Comparison of ENCODE assay signal across 8 cellular contexts in the genomic region with DNA sequence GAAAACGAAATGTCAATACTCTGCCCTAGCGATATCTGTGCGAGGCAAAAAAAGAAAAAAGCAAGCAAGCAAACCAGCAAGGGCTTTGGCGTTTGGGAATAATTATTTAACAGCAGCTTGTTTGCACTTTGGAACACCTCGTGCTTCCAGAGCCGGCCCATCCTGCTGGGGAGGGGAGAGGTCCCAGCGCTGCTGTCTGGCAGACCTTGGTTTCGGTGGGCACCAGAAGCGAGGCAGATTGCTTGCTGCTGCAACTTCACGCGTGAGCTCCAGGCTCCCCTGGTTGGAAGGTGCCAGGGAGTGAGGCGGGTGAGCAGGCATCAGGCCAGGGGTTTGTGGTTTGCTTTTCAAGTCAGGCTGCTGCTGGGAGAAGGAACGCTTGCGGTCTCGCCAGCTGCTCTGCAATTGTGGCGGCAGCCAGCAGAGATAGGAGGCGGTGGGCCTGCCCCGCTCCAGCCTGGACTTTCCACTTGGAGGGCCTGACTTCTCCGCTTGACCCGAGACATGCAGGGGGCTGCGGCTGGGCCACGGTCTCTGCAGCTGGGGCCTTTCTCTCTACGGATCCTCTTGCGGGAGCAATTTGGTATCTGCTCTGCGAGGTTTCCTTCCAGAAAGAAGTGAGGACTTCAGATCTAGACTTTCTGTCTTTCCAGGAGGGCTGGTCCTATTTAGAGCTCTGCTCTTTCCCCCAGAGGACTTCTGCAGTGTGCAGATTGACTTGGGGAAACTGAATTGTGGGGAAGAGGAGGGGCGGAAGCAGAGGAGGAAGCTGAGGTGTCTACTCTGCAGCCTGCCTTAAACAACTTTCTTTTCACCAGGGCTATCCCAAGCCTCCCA.
DNase-seq lines count a peak whose midpoint lies in the region; ATAC-seq and TF ChIP-seq lines count a peak whose summit lies in the region.

No MANE protein-coding gene starts in this region.

- H3K4me1 Mint-ChIP-seq in GM23338, result peaks cover 10% of the 10 kb centered on the region; the same call in 2 of the 3 replicates

- no peaks in the 10 kb centered on the region; the same call in 1 of the 2 replicates for H3K4me1 ChIP-seq in GM23338 (ENCODE audit: insufficient read depth)

- no peak overlapping the region for H3K27ac Mint-ChIP-seq in GM23338

- H3K4me3 Mint-ChIP-seq in GM23338, result no peak overlapping the region

- H3K36me3 ChIP-seq in GM23338 (ENCODE audit: insufficient read depth), result no peaks in the 10 kb centered on the region

- no peaks in the 10 kb centered on the region for H3K27me3 ChIP-seq in GM23338 (ENCODE audit: insufficient read depth)

- no peak overlapping the region for H3K4me2 ChIP-seq in GM23338

- no peak for TF ChIP-seq CTCF in GM23338 (conservative IDR thresholded peaks at IDR 0.05; ENCODE audit: low read depth in 2 of 2)

- H2AFZ ChIP-seq in GM23338, result no peak overlapping the region

- H3K9me3 Mint-ChIP-seq in GM23338, result no peaks in the 10 kb centered on the region; the same call in 2 of the 3 replicates

- H3K27ac ChIP-seq in GM23338 (ENCODE audit: low read depth), result no peak overlapping the region

- H3K4me3 ChIP-seq in GM23338, result no peak overlapping the region

- peaks cover 3% of the 10 kb centered on the region for H3K27me3 Mint-ChIP-seq in GM23338 (ENCODE audit: insufficient read depth, low read depth, poor library complexity)

- no peaks in the 10 kb centered on the region for H3K79me2 ChIP-seq in GM23338 (replicated peaks; ENCODE audit: insufficient read depth)

- peak; percentile 66 for ATAC-seq in GM23338
- ATAC-seq in GM19351 (IDR thresholded peaks at IDR 0.05; ENCODE audit: unreplicated experiment), result no peak
- no peak for ATAC-seq in HG02571 (IDR thresholded peaks at IDR 0.05; ENCODE audit: unreplicated experiment)

- H3K36me3 Mint-ChIP-seq in GM23338 (ENCODE audit: low read depth), result peaks cover 3% of the 10 kb centered on the region; the same call in 2 of the 3 replicates

- no peaks in the 10 kb centered on the region for H4K20me1 ChIP-seq in GM23338 (replicated peaks; ENCODE audit: insufficient read depth)

- H3K9me2 ChIP-seq in GM23338 (ENCODE audit: insufficient read depth), result 0 out of 2 replicates have a peak, but pooled peaks cover 3% of the 10 kb centered on the region

- peak; percentile 75 for DNase-seq in Ammon's horn (ENCODE audit: low spot score)
- DNase-seq in GM23338 (ENCODE audit: low spot score), result no peak
- peak; percentile 63 for DNase-seq in NOMO-1 treated with DMSO at 0.1 percent for 48 hours (lab: John Stamatoyannopoulos, UW; ENCODE audit: unreplicated experiment)
- peak; percentile 2 for DNase-seq in activated T-helper 1 cell treated with Interleukin-2 at 50 U/mL for 16 hours (ENCODE audit: low read depth)
- peak; percentile 95 for DNase-seq in fibroblast of peridontal ligament (ENCODE audit: extremely low read depth)
- DNase-seq in nucleus accumbens (lab: John Stamatoyannopoulos, UW), result peak in 29 of 56 donors; percentile 8 to 65 (median 27)

- no peaks in the 10 kb centered on the region for H3F3A ChIP-seq in GM23338 (replicated peaks; ENCODE audit: low read depth)

TF ChIP-seq in GM23338, 12 proteins besides CTCF, POLR2A, EP300 and RAD21 (continues in another document):
- TF ChIP-seq, protein P1, sequence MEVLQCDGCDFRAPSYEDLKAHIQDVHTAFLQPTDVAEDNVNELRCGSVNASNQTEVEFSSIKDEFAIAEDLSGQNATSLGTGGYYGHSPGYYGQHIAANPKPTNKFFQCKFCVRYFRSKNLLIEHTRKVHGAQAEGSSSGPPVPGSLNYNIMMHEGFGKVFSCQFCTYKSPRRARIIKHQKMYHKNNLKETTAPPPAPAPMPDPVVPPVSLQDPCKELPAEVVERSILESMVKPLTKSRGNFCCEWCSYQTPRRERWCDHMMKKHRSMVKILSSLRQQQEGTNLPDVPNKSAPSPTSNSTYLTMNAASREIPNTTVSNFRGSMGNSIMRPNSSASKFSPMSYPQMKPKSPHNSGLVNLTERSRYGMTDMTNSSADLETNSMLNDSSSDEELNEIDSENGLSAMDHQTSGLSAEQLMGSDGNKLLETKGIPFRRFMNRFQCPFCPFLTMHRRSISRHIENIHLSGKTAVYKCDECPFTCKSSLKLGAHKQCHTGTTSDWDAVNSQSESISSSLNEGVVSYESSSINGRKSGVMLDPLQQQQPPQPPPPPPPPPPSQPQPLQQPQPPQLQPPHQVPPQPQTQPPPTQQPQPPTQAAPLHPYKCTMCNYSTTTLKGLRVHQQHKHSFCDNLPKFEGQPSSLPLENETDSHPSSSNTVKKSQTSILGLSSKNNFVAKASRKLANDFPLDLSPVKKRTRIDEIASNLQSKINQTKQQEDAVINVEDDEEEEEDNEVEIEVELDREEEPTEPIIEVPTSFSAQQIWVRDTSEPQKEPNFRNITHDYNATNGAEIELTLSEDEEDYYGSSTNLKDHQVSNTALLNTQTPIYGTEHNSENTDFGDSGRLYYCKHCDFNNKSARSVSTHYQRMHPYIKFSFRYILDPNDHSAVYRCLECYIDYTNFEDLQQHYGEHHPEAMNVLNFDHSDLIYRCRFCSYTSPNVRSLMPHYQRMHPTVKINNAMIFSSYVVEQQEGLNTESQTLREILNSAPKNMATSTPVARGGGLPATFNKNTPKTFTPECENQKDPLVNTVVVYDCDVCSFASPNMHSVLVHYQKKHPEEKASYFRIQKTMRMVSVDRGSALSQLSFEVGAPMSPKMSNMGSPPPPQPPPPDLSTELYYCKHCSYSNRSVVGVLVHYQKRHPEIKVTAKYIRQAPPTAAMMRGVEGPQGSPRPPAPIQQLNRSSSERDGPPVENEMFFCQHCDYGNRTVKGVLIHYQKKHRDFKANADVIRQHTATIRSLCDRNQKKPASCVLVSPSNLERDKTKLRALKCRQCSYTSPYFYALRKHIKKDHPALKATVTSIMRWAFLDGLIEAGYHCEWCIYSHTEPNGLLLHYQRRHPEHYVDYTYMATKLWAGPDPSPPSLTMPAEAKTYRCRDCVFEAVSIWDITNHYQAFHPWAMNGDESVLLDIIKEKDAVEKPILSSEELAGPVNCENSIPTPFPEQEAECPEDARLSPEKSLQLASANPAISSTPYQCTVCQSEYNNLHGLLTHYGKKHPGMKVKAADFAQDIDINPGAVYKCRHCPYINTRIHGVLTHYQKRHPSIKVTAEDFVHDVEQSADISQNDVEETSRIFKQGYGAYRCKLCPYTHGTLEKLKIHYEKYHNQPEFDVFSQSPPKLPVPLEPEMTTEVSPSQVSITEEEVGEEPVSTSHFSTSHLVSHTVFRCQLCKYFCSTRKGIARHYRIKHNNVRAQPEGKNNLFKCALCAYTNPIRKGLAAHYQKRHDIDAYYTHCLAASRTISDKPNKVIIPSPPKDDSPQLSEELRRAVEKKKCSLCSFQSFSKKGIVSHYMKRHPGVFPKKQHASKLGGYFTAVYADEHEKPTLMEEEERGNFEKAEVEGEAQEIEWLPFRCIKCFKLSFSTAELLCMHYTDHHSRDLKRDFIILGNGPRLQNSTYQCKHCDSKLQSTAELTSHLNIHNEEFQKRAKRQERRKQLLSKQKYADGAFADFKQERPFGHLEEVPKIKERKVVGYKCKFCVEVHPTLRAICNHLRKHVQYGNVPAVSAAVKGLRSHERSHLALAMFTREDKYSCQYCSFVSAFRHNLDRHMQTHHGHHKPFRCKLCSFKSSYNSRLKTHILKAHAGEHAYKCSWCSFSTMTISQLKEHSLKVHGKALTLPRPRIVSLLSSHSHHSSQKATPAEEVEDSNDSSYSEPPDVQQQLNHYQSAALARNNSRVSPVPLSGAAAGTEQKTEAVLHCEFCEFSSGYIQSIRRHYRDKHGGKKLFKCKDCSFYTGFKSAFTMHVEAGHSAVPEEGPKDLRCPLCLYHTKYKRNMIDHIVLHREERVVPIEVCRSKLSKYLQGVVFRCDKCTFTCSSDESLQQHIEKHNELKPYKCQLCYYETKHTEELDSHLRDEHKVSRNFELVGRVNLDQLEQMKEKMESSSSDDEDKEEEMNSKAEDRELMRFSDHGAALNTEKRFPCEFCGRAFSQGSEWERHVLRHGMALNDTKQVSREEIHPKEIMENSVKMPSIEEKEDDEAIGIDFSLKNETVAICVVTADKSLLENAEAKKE (CRISPR knock-in tag; IDR thresholded peaks at IDR 0.05), result no peak
- TF ChIP-seq CREB1 (CRISPR knock-in tag; IDR thresholded peaks at IDR 0.05; ENCODE audit: low read depth) (no peak), EZH2 (IDR thresholded peaks at IDR 0.05; ENCODE audit: low read depth, unreplicated experiment) (no peak), ZNF331 (CRISPR knock-in tag; IDR thresholded peaks at IDR 0.05; ENCODE audit: low read depth) (no peak), EZH2phosphoT487 (IDR thresholded peaks at IDR 0.05; ENCODE audit: unreplicated experiment) (no peak), NANOG (IDR thresholded peaks at IDR 0.05; ENCODE audit: borderline replicate concordance) (no peak), STAT1 (IDR thresholded peaks at IDR 0.05; ENCODE audit: unreplicated experiment) (no peak), POLR2AphosphoS5 (IDR thresholded peaks at IDR 0.05; ENCODE audit: low read depth) (no peak)
- TF ChIP-seq, protein P2, sequence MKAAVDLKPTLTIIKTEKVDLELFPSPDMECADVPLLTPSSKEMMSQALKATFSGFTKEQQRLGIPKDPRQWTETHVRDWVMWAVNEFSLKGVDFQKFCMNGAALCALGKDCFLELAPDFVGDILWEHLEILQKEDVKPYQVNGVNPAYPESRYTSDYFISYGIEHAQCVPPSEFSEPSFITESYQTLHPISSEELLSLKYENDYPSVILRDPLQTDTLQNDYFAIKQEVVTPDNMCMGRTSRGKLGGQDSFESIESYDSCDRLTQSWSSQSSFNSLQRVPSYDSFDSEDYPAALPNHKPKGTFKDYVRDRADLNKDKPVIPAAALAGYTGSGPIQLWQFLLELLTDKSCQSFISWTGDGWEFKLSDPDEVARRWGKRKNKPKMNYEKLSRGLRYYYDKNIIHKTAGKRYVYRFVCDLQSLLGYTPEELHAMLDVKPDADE (IDR thresholded peaks at IDR 0.05), result no peak
